1 cellular context compared by ENCODE assay signal in genomic region chr20:3888622-3889488, GRCh38.
TF ChIP-seq lines count a peak whose summit lies in the region.

Gene PANK2 (plus strand): TSS chr20:3889387.

TF ChIP-seq in K562, 482 proteins besides CTCF, POLR2A, EP300 and RAD21 (continued from another document and continues in another):
- TF ChIP-seq SMARCC2 (IDR thresholded peaks at IDR 0.05; ENCODE audit: low read depth) (no peak), MTA3 (IDR thresholded peaks at IDR 0.05; ENCODE audit: borderline replicate concordance) (peak; percentile 21; the same call in 1 of the 2 replicates), NUFIP1 (IDR thresholded peaks at IDR 0.05; ENCODE audit: partially characterized antibody) (no peak), ZBTB26 (CRISPR knock-in tag; IDR thresholded peaks at IDR 0.05) (0 out of 2 replicates have a peak, but pooled peaks have one; percentile 44), ZNF324 (CRISPR knock-in tag; IDR thresholded peaks at IDR 0.05) (no peak), ATF2 (CRISPR knock-in tag; IDR thresholded peaks at IDR 0.05) (no peak), ZNF274 (IDR thresholded peaks at IDR 0.05; ENCODE audit: borderline replicate concordance, low read depth, low read length) (no peak), ZBTB11 (CRISPR knock-in tag; IDR thresholded peaks at IDR 0.05) (no peak), XRCC3 (IDR thresholded peaks at IDR 0.05) (no peak), MCM3 (IDR thresholded peaks at IDR 0.05) (no peak), PHF20 (IDR thresholded peaks at IDR 0.05; ENCODE audit: partially characterized antibody) (no peak), RBM14 (IDR thresholded peaks at IDR 0.05; ENCODE audit: borderline replicate concordance, insufficient read depth, low read depth, low read length) (no peak), TSC22D4 (tag; IDR thresholded peaks at IDR 0.05) (no peak), TAF7 (tag; IDR thresholded peaks at IDR 0.05) (peak; percentile 18; the same call in 1 of the 2 replicates), LARP7 (IDR thresholded peaks at IDR 0.05) (no peak), NCOR1 (IDR thresholded peaks at IDR 0.05) (no peak), BRD9 (IDR thresholded peaks at IDR 0.05; ENCODE audit: low read depth, partially characterized antibody) (no peak), GATAD2B (IDR thresholded peaks at IDR 0.05; ENCODE audit: borderline replicate concordance) (no peak), BHLHE40 (IDR thresholded peaks at IDR 0.05; ENCODE audit: low read length) (no peak), MAFK (IDR thresholded peaks at IDR 0.05; ENCODE audit: low read length) (no peak), HMBOX1 (IDR thresholded peaks at IDR 0.05) (no peak), ZNF311 (CRISPR knock-in tag; IDR thresholded peaks at IDR 0.05) (no peak), IRF2 (CRISPR knock-in tag; IDR thresholded peaks at IDR 0.05) (no peak), ZNF140 (CRISPR knock-in tag; IDR thresholded peaks at IDR 0.05) (no peak), ZNF277 (CRISPR knock-in tag; IDR thresholded peaks at IDR 0.05; ENCODE audit: borderline replicate concordance) (no peak), CTBP1 (IDR thresholded peaks at IDR 0.05; ENCODE audit: borderline replicate concordance) (peak; percentile 57), CREB5 (CRISPR knock-in tag; IDR thresholded peaks at IDR 0.05) (no peak), MAX (CRISPR knock-in tag; IDR thresholded peaks at IDR 0.05) (0 out of 2 replicates have a peak, but pooled peaks have one; percentile 43), MXI1 (IDR thresholded peaks at IDR 0.05; ENCODE audit: low read depth, low read length) (no peak), SP2 (IDR thresholded peaks at IDR 0.05; ENCODE audit: extremely low read depth, low read depth, low read length, poor library complexity, severe bottlenecking) (peak; percentile 87), ZNF507 (tag; conservative IDR thresholded peaks at IDR 0.05) (no peak), CUX1 (CRISPR knock-in tag; IDR thresholded peaks at IDR 0.05) (no peak), ELF4 (CRISPR knock-in tag; IDR thresholded peaks at IDR 0.05) (no peak), FOXK1 (CRISPR knock-in tag; IDR thresholded peaks at IDR 0.05; ENCODE audit: borderline replicate concordance) (no peak), ZNF408 (CRISPR knock-in tag; IDR thresholded peaks at IDR 0.05; ENCODE audit: low read depth) (no peak), ZNF696 (CRISPR knock-in tag; conservative IDR thresholded peaks at IDR 0.05) (no peak), ZSCAN32 (CRISPR knock-in tag; IDR thresholded peaks at IDR 0.05) (no peak), BDP1 (IDR thresholded peaks at IDR 0.05; ENCODE audit: insufficient read depth, insufficient read length) (no peak), CEBPG (CRISPR knock-in tag; IDR thresholded peaks at IDR 0.05) (no peak), CEBPG (tag; conservative IDR thresholded peaks at IDR 0.05 in 1 of 2, IDR thresholded peaks at IDR 0.05 in 1 of 2) (no peak), ZNF354B (CRISPR knock-in tag; IDR thresholded peaks at IDR 0.05) (no peak), ARID4B (CRISPR knock-in tag; IDR thresholded peaks at IDR 0.05) (peak; percentile 76)
